ENCODE assay signal across 7 cellular contexts in the genomic region with DNA sequence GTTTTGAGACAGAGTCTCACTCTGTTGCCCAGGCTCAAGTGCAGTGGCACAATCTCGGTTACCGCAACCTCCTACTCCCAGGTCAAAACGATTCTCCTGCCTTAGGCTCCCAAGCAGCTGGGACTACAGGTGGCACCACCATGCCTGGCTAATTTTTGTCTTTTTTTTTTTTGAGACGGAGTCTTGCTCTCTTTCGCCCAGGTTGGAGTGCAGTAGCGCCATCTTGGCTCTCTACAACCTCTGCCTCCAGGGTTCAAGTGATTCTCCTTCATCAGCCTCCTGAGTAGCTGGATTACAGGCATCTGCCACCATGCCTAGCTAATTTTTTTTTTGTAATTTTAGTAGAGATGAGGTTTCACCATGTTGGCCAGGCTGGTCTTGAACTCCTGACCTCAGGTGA. TPM values are rescaled to one million over a fixed set of nuclear protein-coding genes. Genes with fewer than 3 reads are reported as not detected.
A peak's percentile ranks its signal among the peaks of the same experiment; 100 is the strongest.
DNase-seq lines count a peak whose midpoint lies in the region; ATAC-seq, FAIRE-seq and TF ChIP-seq lines count a peak whose summit lies in the region.
"Not testable (repeated sequence)": the region's sequence is repeated elsewhere in the genome, so short reads cannot be mapped to it uniquely, and the experiment has no call there.

No MANE protein-coding gene starts in this region.

- not testable (repeated sequence) for H3K27me3 Mint-ChIP-seq in CD8-positive, alpha-beta memory T cell; T-cell; activated T-cell treated with anti-CD3 and anti-CD28 coated beads, Interleukin-2, amount 50 U/mL, for 24 hours; activated naive CD8-positive, alpha-beta T cell

- in situ Hi-C loops in HepG2 (cut with HindIII; ENCODE audit: extremely low pct_ligation_motif_present, low pct_unique_long_range_greater_than_20kb) = not testable (repeated sequence)

- peaks cover 20% of the 10 kb centered on the region for H3K36me3 ChIP-seq in CD8-positive, alpha-beta memory T cell (ENCODE audit: insufficient read depth, low read length)
- not testable (repeated sequence) for H3K36me3 ChIP-seq in Karpas-422 (ENCODE audit: insufficient read depth, low read length)
- H3K36me3 ChIP-seq in endothelial cell of umbilical vein (ENCODE audit: control insufficient read depth in 2 of 2, extremely low read depth in 1 of 2, insufficient read depth in 2 of 2, low read length in 2 of 2) (peaks cover 11 to 15% of the 10 kb centered on the region in 2 experiments), HepG2 (replicated peaks in 1 of 2; ENCODE audit: control insufficient read depth in 1 of 2, insufficient read depth in 2 of 2, low read length in 2 of 2) (peaks cover 14 to 55% of the 10 kb centered on the region in 2 experiments)

- not testable (repeated sequence) for BruUV-seq in endothelial cell of umbilical vein (replicated peaks; lab: Mats Ljungman, UMichigan); HepG2 (replicated peaks; lab: Mats Ljungman, UMichigan)

- H3K4me3 ChIP-seq in CD8-positive, alpha-beta memory T cell (ENCODE audit: low read length); Karpas-422 (ENCODE audit: low read length); endothelial cell of umbilical vein (replicated peaks in 1 of 3; ENCODE audit: insufficient read depth in 1 of 3, low read depth in 1 of 3, low read length in 3 of 3); HepG2 (replicated peaks in 1 of 3; ENCODE audit: insufficient read depth in 1 of 3, low read depth in 2 of 3, low read length in 3 of 3): not testable (repeated sequence)

- H3K4me2 ChIP-seq in Karpas-422 (ENCODE audit: low read depth, low read length, poor library complexity, severe bottlenecking); endothelial cell of umbilical vein (ENCODE audit: insufficient read depth, low read length); HepG2 (ENCODE audit: low read depth, low read length): not testable (repeated sequence)

- H2AFZ ChIP-seq in Karpas-422 (ENCODE audit: low read length); endothelial cell of umbilical vein (ENCODE audit: low read depth, low read length); HepG2 (ENCODE audit: low read length): not testable (repeated sequence)

- not testable (repeated sequence) for TF ChIP-seq EP300 in HepG2 (IDR thresholded peaks at IDR 0.05; ENCODE audit: low read depth in 2 of 2, low read length in 2 of 2); HepG2 (CRISPR knock-in tag; IDR thresholded peaks at IDR 0.05; ENCODE audit: borderline replicate concordance)

- intact Hi-C loops in endothelial cell of umbilical vein (cut with micrococcal nuclease); HepG2 (cut with micrococcal nuclease; ENCODE audit: unreplicated experiment): not testable (repeated sequence)

- H3K27ac ChIP-seq in CD8-positive, alpha-beta memory T cell (ENCODE audit: low read depth, low read length) = peak overlapping the region; percentile 49
- H3K27ac ChIP-seq in Karpas-422 (ENCODE audit: low read length) = peak overlapping the region; percentile 95; the same call in 1 of the 2 replicates
- not testable (repeated sequence) for H3K27ac ChIP-seq in endothelial cell of umbilical vein (ENCODE audit: insufficient read depth, low read depth, low read length); HepG2 (ENCODE audit: extremely low read length, insufficient read depth, low read length)

- H3K9me3 Mint-ChIP-seq in CD8-positive, alpha-beta memory T cell; T-cell; activated T-cell treated with anti-CD3 and anti-CD28 coated beads, Interleukin-2, amount 50 U/mL, for 24 hours; activated naive CD8-positive, alpha-beta T cell (ENCODE audit: low read depth): not testable (repeated sequence)

- dilution Hi-C loops in endothelial cell of umbilical vein (cut with MboI; ENCODE audit: extremely low pct_ligation_motif_present, low sequenced_read_pairs) = not testable (repeated sequence)

- not testable (repeated sequence) for H3K9ac ChIP-seq in Karpas-422 (ENCODE audit: low read length); endothelial cell of umbilical vein (replicated peaks; ENCODE audit: extremely low read depth, insufficient read depth, low read length); HepG2 (ENCODE audit: insufficient read depth, low read depth, low read length)

- not testable (repeated sequence) for DNase-seq in CD8-positive, alpha-beta memory T cell; Karpas-422; T-cell; activated T-cell treated with anti-CD3 and anti-CD28 coated beads, Interleukin-2, amount 50 U/mL, for 24 hours; endothelial cell of umbilical vein (ENCODE audit: low read depth, low spot score); HepG2 (ENCODE audit: low spot score)

- ATAC-seq in T-cell (replicated peaks in 1 of 4); HepG2: not testable (repeated sequence)

- TF ChIP-seq CTCF in endothelial cell of umbilical vein (IDR thresholded peaks at IDR 0.05; ENCODE audit: extremely low read depth in 1 of 2, insufficient read depth in 1 of 2, low read depth in 1 of 2, low read length in 2 of 2); HepG2 (CRISPR knock-in tag; IDR thresholded peaks at IDR 0.05): not testable (repeated sequence)

- H3K36me3 Mint-ChIP-seq in CD8-positive, alpha-beta memory T cell = peaks cover 0 to 72% (median 13%) of the 10 kb centered on the region in 3 donors
- H3K36me3 Mint-ChIP-seq in T-cell = peaks cover 48% of the 10 kb centered on the region
- peaks cover 100% of the 10 kb centered on the region for H3K36me3 Mint-ChIP-seq in activated T-cell treated with anti-CD3 and anti-CD28 coated beads, Interleukin-2, amount 50 U/mL, for 24 hours (ENCODE audit: low read depth)
- H3K36me3 Mint-ChIP-seq in activated naive CD8-positive, alpha-beta T cell = peaks cover 13% of the 10 kb centered on the region

- H3K79me2 ChIP-seq in Karpas-422 (ENCODE audit: low read length); endothelial cell of umbilical vein (ENCODE audit: control insufficient read depth, insufficient read depth, low read length); HepG2 (ENCODE audit: insufficient read depth, low read length): not testable (repeated sequence)

- H3K9me3 ChIP-seq in CD8-positive, alpha-beta memory T cell (ENCODE audit: low read length); Karpas-422 (ENCODE audit: low read length); endothelial cell of umbilical vein (replicated peaks; ENCODE audit: control insufficient read depth, insufficient read depth, low read length); HepG2 (ENCODE audit: low read length): not testable (repeated sequence)

- not testable (repeated sequence) for TF ChIP-seq POLR2A in endothelial cell of umbilical vein (IDR thresholded peaks at IDR 0.05; ENCODE audit: low read depth, low read length); HepG2 (IDR thresholded peaks at IDR 0.05; ENCODE audit: insufficient read depth in 1 of 2, low read depth in 2 of 2, low read length in 2 of 2)

- not testable (repeated sequence) for H3K4me3 Mint-ChIP-seq in CD8-positive, alpha-beta memory T cell; T-cell; activated T-cell treated with anti-CD3 and anti-CD28 coated beads, Interleukin-2, amount 50 U/mL, for 24 hours; activated naive CD8-positive, alpha-beta T cell

- FAIRE-seq in endothelial cell of umbilical vein (lab: Jason Lieb, UNC) = peak; percentile 18
- peak; percentile 12 for FAIRE-seq in HepG2 (lab: Jason Lieb, UNC)

- H3K4me1 ChIP-seq in CD8-positive, alpha-beta memory T cell (ENCODE audit: insufficient read depth, low read length) = peaks cover 56% of the 10 kb centered on the region
- H3K4me1 ChIP-seq in Karpas-422 (ENCODE audit: low read length) = peaks cover 94% of the 10 kb centered on the region
- H3K4me1 ChIP-seq in endothelial cell of umbilical vein (ENCODE audit: control insufficient read depth, extremely low read depth, insufficient read depth, low read length) = peaks cover 75% of the 10 kb centered on the region
- peaks cover 50% of the 10 kb centered on the region for H3K4me1 ChIP-seq in HepG2 (ENCODE audit: insufficient read depth, low read length)

- POLR2A ChIA-PET in CD8-positive, alpha-beta memory T cell (lab: Charles Lee) = not testable (repeated sequence)
- POLR2A ChIA-PET in T-cell (lab: Charles Lee) (interaction anchor here in 1 of 2 donors (0.6 kb wide), 3 partner anchors 15 to 99 kb away, joined by 3 to 5 read pairs (median 3); no protein-coding TSS in a partner anchor), endothelial cell of umbilical vein (lab: Charles Lee) (interaction anchor here (1.2 kb wide), 1 partner anchor 202 kb away, joined by 4 read pairs; no protein-coding TSS in a partner anchor), HepG2 (lab: Yijun Ruan, JAX) (interaction anchor here (0.5 kb wide), 1 partner anchor 1044 kb away, joined by 3 read pairs; no protein-coding TSS in a partner anchor)

- H3K9me2 ChIP-seq in Karpas-422 (replicated peaks; ENCODE audit: insufficient read depth, low read length) = not testable (repeated sequence)

- peaks cover 50 to 61% (median 52%) of the 10 kb centered on the region in 3 donors for H3K4me1 Mint-ChIP-seq in CD8-positive, alpha-beta memory T cell
- H3K4me1 Mint-ChIP-seq in T-cell = peaks cover 76 to 84% (median 78%) of the 10 kb centered on the region in 3 donors
- peaks cover 70% of the 10 kb centered on the region for H3K4me1 Mint-ChIP-seq in activated T-cell treated with anti-CD3 and anti-CD28 coated beads, Interleukin-2, amount 50 U/mL, for 24 hours (ENCODE audit: low read depth)
- peaks cover 79% of the 10 kb centered on the region for H3K4me1 Mint-ChIP-seq in activated naive CD8-positive, alpha-beta T cell (ENCODE audit: low read depth)

- H3K9me1 ChIP-seq in endothelial cell of umbilical vein (replicated peaks; ENCODE audit: control insufficient read depth, extremely low read depth, insufficient read depth, low read length) = not testable (repeated sequence)

- not testable (repeated sequence) for H3K27me3 ChIP-seq in CD8-positive, alpha-beta memory T cell (ENCODE audit: insufficient read depth, low read length, poor library complexity, severe bottlenecking); Karpas-422 (ENCODE audit: low read length); endothelial cell of umbilical vein (ENCODE audit: control insufficient read depth in 2 of 2, insufficient read depth in 2 of 2, low read length in 2 of 2); HepG2 (ENCODE audit: control insufficient read depth in 1 of 2, insufficient read depth in 2 of 2, low read length in 2 of 2)

- H3K27ac Mint-ChIP-seq in CD8-positive, alpha-beta memory T cell = peak overlapping the region in 2 of 8 donors; percentile 62 to 78
- H3K27ac Mint-ChIP-seq in T-cell = peak overlapping the region; percentile 39 to 74
- H3K27ac Mint-ChIP-seq in activated T-cell treated with anti-CD3 and anti-CD28 coated beads, Interleukin-2, amount 50 U/mL, for 24 hours = peak overlapping the region; percentile 12
- peak overlapping the region; percentile 41 for H3K27ac Mint-ChIP-seq in activated naive CD8-positive, alpha-beta T cell

- TF ChIP-seq RAD21 in HepG2 (CRISPR knock-in tag; IDR thresholded peaks at IDR 0.05) = not testable (repeated sequence)

- H4K20me1 ChIP-seq in Karpas-422 (ENCODE audit: insufficient read depth, low read depth, low read length); endothelial cell of umbilical vein (replicated peaks; ENCODE audit: control insufficient read depth, extremely low read depth, insufficient read depth, low read length); HepG2 (ENCODE audit: insufficient read depth, low read length): not testable (repeated sequence)

- WGBS in HepG2 (ENCODE audit: low lambda C conversion rate) = 96% methylated on average over 6 of the region's 6 CpGs

- CTCF ChIA-PET in CD8-positive, alpha-beta memory T cell (lab: Charles Lee) = interaction anchor here (1.3 to 20.8 kb wide), 3 partner anchors 87 to 200 kb away, joined by 3 to 373 read pairs (median 4); no protein-coding TSS in a partner anchor
- CTCF ChIA-PET in T-cell (lab: Charles Lee) (interaction anchor here (0.6 to 1.7 kb wide), 4 partner anchors 71 to 94 kb away, joined by 3 to 10 read pairs (median 6); partner anchors contain the start of gene STAT3 (in 1 of the 2)), endothelial cell of umbilical vein (lab: Charles Lee) (interaction anchor here (1.2 to 15.7 kb wide), 3 partner anchors 96 to 208 kb away, joined by 6 to 190 read pairs (median 94); no protein-coding TSS in a partner anchor)
- CTCF ChIA-PET in HepG2 (lab: Yijun Ruan, JAX; ENCODE audit: low intra/inter-chr PET ratio, low total read pairs) = not testable (repeated sequence)

RNA-seq across cellular contexts. Expression of gene STAT5A, which starts 29.7 kb away (rescaled TPM):
- total RNA-seq in CD8-positive, alpha-beta memory T cell = 100 to 1,000 TPM; 259 to 263 TPM
- 90.3 TPM for polyA plus RNA-seq in CD8-positive, alpha-beta memory T cell
- total RNA-seq in Karpas-422 (2014; rRNA removed; shearing (Covaris generic); ENCODE audit: low replicate concordance) = 62.3 and 160 TPM in 2 replicates
- total RNA-seq in T-cell (100 to 1,000 TPM; 141 to 160 (median 147) TPM), endothelial cell of umbilical vein (23.4 and 23.6 TPM in 2 replicates), HepG2 (2016; rRNA removed; fragmentation: Illumina TruSeq; extraction: Trizol) (4.1 and 4.5 TPM in 2 replicates)
- polyA plus RNA-seq in endothelial cell of umbilical vein (18.0 and 18.2 TPM in 2 replicates), HepG2 (2011; rRNA removed) (1.2 and 1.4 TPM in 2 replicates)
- 13.6 and 13.9 TPM in 2 replicates for polyA plus RNA-seq in endothelial cell of umbilical vein (2011; cell fraction: cytosol; rRNA removed)
- 24.5 and 28.1 TPM in 2 replicates for polyA plus RNA-seq in endothelial cell of umbilical vein (2011; cell fraction: nucleus; rRNA removed)
- 15.8 and 19.2 TPM in 2 replicates for polyA plus RNA-seq in endothelial cell of umbilical vein (2012)
- polyA minus RNA-seq in endothelial cell of umbilical vein = 30.7 and 33.7 TPM in 2 replicates
- 9.0 TPM for polyA minus RNA-seq in endothelial cell of umbilical vein (2011; cell fraction: cytosol; rRNA and poly(A)+ RNA removed)
- 9.1 and 13.5 TPM in 2 replicates for polyA minus RNA-seq in endothelial cell of umbilical vein (2011; cell fraction: nucleus; rRNA and poly(A)+ RNA removed)
- total RNA-seq in HepG2 (2016; cell fraction: cytosol; rRNA removed; fragmentation: Illumina TruSeq; extraction: Trizol; ENCODE audit: low read depth) = 1.5 and 1.6 TPM in 2 replicates
- total RNA-seq in HepG2 (2016; cell fraction: insoluble cytoplasmic fraction; rRNA removed; fragmentation: Illumina TruSeq; extraction: Trizol) = 2.4 and 3.2 TPM in 2 replicates
- total RNA-seq in HepG2 (2016; cell fraction: membrane; rRNA removed; fragmentation: Illumina TruSeq; extraction: Trizol) = 3.5 and 3.6 TPM in 2 replicates
- 3.1 and 4.2 TPM in 2 replicates for total RNA-seq in HepG2 (2016; cell fraction: nucleus; rRNA removed; fragmentation: Illumina TruSeq; extraction: Trizol)
- 1.3 and 1.4 TPM in 2 replicates for polyA plus RNA-seq in HepG2 (2011; cell fraction: cytosol; rRNA removed)
- polyA plus RNA-seq in HepG2 (2011; cell fraction: nucleus; rRNA removed) = 3.3 and 3.4 TPM in 2 replicates
- polyA plus RNA-seq in HepG2 (2012) = 3.9 and 7.9 TPM in 2 replicates
- polyA plus RNA-seq in HepG2 (2016; cell fraction: cytosol; fragmentation: Illumina TruSeq; extraction: Trizol; ENCODE audit: low read depth) = 1.2 and 1.4 TPM in 2 replicates
- 2.4 and 3.3 TPM in 2 replicates for polyA plus RNA-seq in HepG2 (2016; cell fraction: insoluble cytoplasmic fraction; fragmentation: Illumina TruSeq; extraction: Trizol; ENCODE audit: low read depth)
- polyA plus RNA-seq in HepG2 (2016; cell fraction: membrane; fragmentation: Illumina TruSeq; extraction: Trizol; ENCODE audit: low read depth) = 2.4 and 2.5 TPM in 2 replicates
- polyA plus RNA-seq in HepG2 (2016; cell fraction: nucleus; fragmentation: Illumina TruSeq; extraction: Trizol; ENCODE audit: insufficient read depth, low read depth) = 3.2 and 4.2 TPM in 2 replicates
- 6.3 and 24.5 TPM in 2 replicates for polyA minus RNA-seq in HepG2 (2011; rRNA and poly(A)+ RNA removed; ENCODE audit: low replicate concordance)
- polyA minus RNA-seq in HepG2 (2011; cell fraction: cytosol; rRNA and poly(A)+ RNA removed) = 1.7 TPM in 2 replicates
- 1.7 and 3.0 TPM in 2 replicates for polyA minus RNA-seq in HepG2 (2011; cell fraction: nucleus; rRNA and poly(A)+ RNA removed)

RNA-seq across cellular contexts. Expression of gene STAT5B, which starts 41.8 kb away (rescaled TPM):
- total RNA-seq in CD8-positive, alpha-beta memory T cell = 100 to 1,000 TPM; 124 to 132 TPM
- polyA plus RNA-seq in CD8-positive, alpha-beta memory T cell = 108 TPM
- 110 and 142 TPM in 2 replicates for total RNA-seq in Karpas-422 (2014; rRNA removed; shearing (Covaris generic); ENCODE audit: low replicate concordance)
- total RNA-seq in T-cell (100 to 1,000 TPM; 178 to 205 (median 186) TPM), endothelial cell of umbilical vein (53.1 and 53.7 TPM in 2 replicates), HepG2 (2016; rRNA removed; fragmentation: Illumina TruSeq; extraction: Trizol) (17.2 and 21.0 TPM in 2 replicates)
- polyA plus RNA-seq in endothelial cell of umbilical vein (42.0 and 43.3 TPM in 2 replicates), HepG2 (2011; rRNA removed) (42.8 and 44.8 TPM in 2 replicates)
- 28.6 and 34.2 TPM in 2 replicates for polyA plus RNA-seq in endothelial cell of umbilical vein (2011; cell fraction: cytosol; rRNA removed)
- 136 and 143 TPM in 2 replicates for polyA plus RNA-seq in endothelial cell of umbilical vein (2011; cell fraction: nucleus; rRNA removed)
- polyA plus RNA-seq in endothelial cell of umbilical vein (2012) = 30.8 and 35.1 TPM in 2 replicates
- polyA minus RNA-seq in endothelial cell of umbilical vein = 54.8 and 62.4 TPM in 2 replicates
- polyA minus RNA-seq in endothelial cell of umbilical vein (2011; cell fraction: cytosol; rRNA and poly(A)+ RNA removed) = 30.0 TPM
- 45.8 and 49.5 TPM in 2 replicates for polyA minus RNA-seq in endothelial cell of umbilical vein (2011; cell fraction: nucleus; rRNA and poly(A)+ RNA removed)
- 8.8 and 10.4 TPM in 2 replicates for total RNA-seq in HepG2 (2016; cell fraction: cytosol; rRNA removed; fragmentation: Illumina TruSeq; extraction: Trizol; ENCODE audit: low read depth)
- 14.8 and 23.5 TPM in 2 replicates for total RNA-seq in HepG2 (2016; cell fraction: insoluble cytoplasmic fraction; rRNA removed; fragmentation: Illumina TruSeq; extraction: Trizol)
- total RNA-seq in HepG2 (2016; cell fraction: membrane; rRNA removed; fragmentation: Illumina TruSeq; extraction: Trizol) = 13.7 and 14.6 TPM in 2 replicates
- 21.1 and 22.8 TPM in 2 replicates for total RNA-seq in HepG2 (2016; cell fraction: nucleus; rRNA removed; fragmentation: Illumina TruSeq; extraction: Trizol)
- polyA plus RNA-seq in HepG2 (2011; cell fraction: cytosol; rRNA removed) = 18.5 and 22.6 TPM in 2 replicates
- 110 and 115 TPM in 2 replicates for polyA plus RNA-seq in HepG2 (2011; cell fraction: nucleus; rRNA removed)
- 27.0 and 34.0 TPM in 2 replicates for polyA plus RNA-seq in HepG2 (2012)
- 3.0 and 3.2 TPM in 2 replicates for polyA plus RNA-seq in HepG2 (2016; cell fraction: cytosol; fragmentation: Illumina TruSeq; extraction: Trizol; ENCODE audit: low read depth)
- 13.9 and 18.4 TPM in 2 replicates for polyA plus RNA-seq in HepG2 (2016; cell fraction: insoluble cytoplasmic fraction; fragmentation: Illumina TruSeq; extraction: Trizol; ENCODE audit: low read depth)
- 8.2 and 9.4 TPM in 2 replicates for polyA plus RNA-seq in HepG2 (2016; cell fraction: membrane; fragmentation: Illumina TruSeq; extraction: Trizol; ENCODE audit: low read depth)
- 73.9 and 77.3 TPM in 2 replicates for polyA plus RNA-seq in HepG2 (2016; cell fraction: nucleus; fragmentation: Illumina TruSeq; extraction: Trizol; ENCODE audit: insufficient read depth, low read depth)
- polyA minus RNA-seq in HepG2 (2011; rRNA and poly(A)+ RNA removed; ENCODE audit: low replicate concordance) = 35.0 and 59.1 TPM in 2 replicates
- polyA minus RNA-seq in HepG2 (2011; cell fraction: cytosol; rRNA and poly(A)+ RNA removed) = 14.9 and 16.6 TPM in 2 replicates
- 36.8 and 37.1 TPM in 2 replicates for polyA minus RNA-seq in HepG2 (2011; cell fraction: nucleus; rRNA and poly(A)+ RNA removed)
